In the genomic region with DNA sequence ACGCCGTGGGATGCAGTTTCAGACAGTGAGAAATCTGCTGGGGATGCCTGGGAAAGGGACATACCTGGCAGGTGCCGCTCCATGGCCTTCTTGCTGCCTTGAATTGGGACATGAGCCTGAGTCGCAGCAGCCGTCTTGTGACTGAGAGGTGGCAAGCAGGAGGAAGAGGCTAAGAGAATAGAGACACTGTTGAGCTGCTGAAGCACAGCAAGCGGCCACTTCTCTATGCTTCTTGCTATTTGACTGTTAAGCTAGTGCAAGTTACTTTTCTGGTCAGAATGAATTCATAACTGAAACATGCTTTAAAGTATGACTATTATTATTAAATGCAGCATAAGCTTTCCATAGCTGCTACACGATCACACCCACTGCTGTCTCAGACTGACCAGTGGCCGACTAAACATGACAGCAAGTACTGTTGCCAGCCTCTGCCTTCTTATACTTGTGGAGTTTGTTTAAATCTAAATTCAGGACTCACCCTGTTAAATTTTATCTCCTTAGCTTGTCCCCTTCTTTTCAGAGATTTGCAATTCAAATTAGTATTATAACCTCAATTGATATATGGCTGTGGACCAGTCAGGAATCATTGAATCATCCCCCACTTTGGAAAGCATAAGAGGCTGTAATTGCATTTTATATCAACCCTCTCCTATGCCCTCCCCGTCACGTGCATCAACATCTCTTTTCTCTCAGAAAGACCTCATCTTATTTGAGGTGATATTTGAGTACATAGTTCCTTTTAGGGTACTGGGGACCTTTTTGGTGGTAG, we compare ENCODE assay signal across 10 cellular contexts. TPM values are rescaled to one million over a fixed set of nuclear protein-coding genes. Genes with fewer than 3 reads are reported as not detected.
DNase-seq lines count a peak whose midpoint lies in the region; ATAC-seq and TF ChIP-seq lines count a peak whose summit lies in the region.
"Had no signal": no experiment of that assay in that cellular context is flagged by ENCODE, and none has a peak within 500 bp of the region (broad histone marks: within the 10 kb centered on the region; RNA-seq: fewer than 3 reads in every experiment).

No MANE protein-coding gene starts in this region.

- peak; percentile 33 for ATAC-seq in GM19025 (IDR thresholded peaks at IDR 0.05; ENCODE audit: low read depth, unreplicated experiment)
- ATAC-seq in HG02870 (IDR thresholded peaks at IDR 0.05; ENCODE audit: unreplicated experiment) = peak; percentile 64
- no peak for ATAC-seq in SK-N-SH treated with all-trans-retinoic acid at 6 μM for 48 hours
- ATAC-seq in T-cell (replicated peaks in 1 of 4) = no peak

- POLR2A ChIA-PET in T-cell (lab: Charles Lee) = interaction anchor here in 1 of 2 donors (0.6 kb wide), 1 partner anchor 57 kb away, joined by 3 read pairs; no protein-coding TSS in a partner anchor

- no peaks in the 10 kb centered on the region for H3K36me3 Mint-ChIP-seq in T-cell
- H3K36me3 Mint-ChIP-seq: CD4-positive, CD25-positive, alpha-beta regulatory T cell had no signal

- no peaks in the 10 kb centered on the region for H3K9me3 Mint-ChIP-seq in T-cell
- H3K9me3 Mint-ChIP-seq: CD4-positive, CD25-positive, alpha-beta regulatory T cell had no signal

- peaks cover 7 to 11% (median 8%) of the 10 kb centered on the region in 3 donors for H3K4me1 Mint-ChIP-seq in T-cell

- CTCF ChIA-PET in T-cell (lab: Charles Lee) = interaction anchor here in 1 of 2 donors (0.6 kb wide), 1 partner anchor 245 kb away, joined by 6 read pairs; no protein-coding TSS in a partner anchor

- H3K27ac Mint-ChIP-seq in T-cell = no peak overlapping the region

- H3K27me3 Mint-ChIP-seq in T-cell = peaks cover 0 to 4% of the 10 kb centered on the region in 2 donors

- DNase-seq in CD1c-positive myeloid dendritic cell (ENCODE audit: extremely low spot score) (peak; percentile 70), NCI-H526 treated with DMSO at 0.1 percent for 48 hours (lab: John Stamatoyannopoulos, UW) (peak; percentile 71), amygdala (lab: John Stamatoyannopoulos, UW) (no peak), T-cell (no peak)
- no peak for DNase-seq in stimulated activated CD4-positive, alpha-beta T cell treated with anti-CD3 and anti-CD28 coated beads, Interleukin-2, amount 100 ng/mL, for 48 hours
- DNase-seq: effector CD8-positive, alpha-beta T cell had no signal

- no peak overlapping the region for H3K4me3 Mint-ChIP-seq in T-cell
- H3K4me3 Mint-ChIP-seq: CD4-positive, CD25-positive, alpha-beta regulatory T cell had no signal

TF ChIP-seq in SK-N-SH treated with all-trans-retinoic acid at 6 μM for 48 hours, 23 proteins besides CTCF, POLR2A, EP300 and RAD21:
- no peak for TF ChIP-seq ZFP30 (CRISPR knock-in tag; IDR thresholded peaks at IDR 0.05)
- TF ChIP-seq ESRRG (CRISPR knock-in tag; IDR thresholded peaks at IDR 0.05) = no peak
- TF ChIP-seq ZNF8 (CRISPR knock-in tag; IDR thresholded peaks at IDR 0.05) = no peak

RNA-seq across cellular contexts. Expression of a gene that starts 24.8 kb away (rescaled TPM):
- total RNA-seq in T-cell = 10 to 100 TPM in 3 of 5 donors, 1 to 10 TPM in 2; 8.6 to 13.7 (median 11.3) TPM

Comparison
In these comparisons a context has a peak if more than half of its experiments do, and no peak if none do; other contexts are left out.
1. DNase-seq: peak in CD1c-positive myeloid dendritic cell (single experiment) and NCI-H526 treated with DMSO at 0.1 percent for 48 hours (single experiment); none in amygdala (0 of 56), stimulated activated CD4-positive, alpha-beta T cell treated with anti-CD3 and anti-CD28 coated beads, Interleukin-2, amount 100 ng/mL, for 48 hours (0 of 2) and T-cell (0 of 34).
2. ATAC-seq: peak in GM19025 (single experiment) and HG02870 (single experiment); none in SK-N-SH treated with all-trans-retinoic acid at 6 μM for 48 hours (single experiment) and T-cell (0 of 4).